ENCODE assay signal across 11 cellular contexts in genomic region chr9:71681104-71681707, GRCh38.
DNase-seq lines count a peak whose midpoint lies in the region; ATAC-seq and TF ChIP-seq lines count a peak whose summit lies in the region.
"Had no signal": no experiment of that assay in that cellular context is flagged by ENCODE, and none has a peak within 500 bp of the region (broad histone marks: within the 10 kb centered on the region; RNA-seq: fewer than 3 reads in every experiment).

No MANE protein-coding gene starts in this region.

- H3K4me3 ChIP-seq in AG04450 (ENCODE audit: low read depth, low read length) (no peak overlapping the region), ascending aorta (no peak overlapping the region), liver (ENCODE audit: low read depth in 1 of 3, low read length in 3 of 3) (no peak overlapping the region), tibial artery (no peak overlapping the region)
- H3K4me3 ChIP-seq: lung had no signal

- peaks cover 3 to 20% of the 10 kb centered on the region in 2 donors for H3K4me1 ChIP-seq in ascending aorta
- peaks cover 15 to 78% (median 52%) of the 10 kb centered on the region in 4 donors for H3K4me1 ChIP-seq in liver (ENCODE audit: control insufficient read depth in 4 of 4, insufficient read depth in 4 of 4, low read length in 3 of 4)
- peaks cover 0 to 27% (median 20%) of the 10 kb centered on the region in 4 donors for H3K4me1 ChIP-seq in tibial artery

- 65% methylated on average over 1 of the region's 1 CpG for WGBS in liver

- no peaks in the 10 kb centered on the region for H3K36me3 ChIP-seq in ascending aorta
- H3K36me3 ChIP-seq in liver (ENCODE audit: control insufficient read depth in 4 of 4, insufficient read depth in 3 of 4, low read depth in 1 of 4, low read length in 3 of 4): peaks cover 0 to 3% (median 0%) of the 10 kb centered on the region in 4 donors
- H3K36me3 ChIP-seq in tibial artery: peaks cover 0 to 7% (median 6%) of the 10 kb centered on the region in 3 donors

- H3K27me3 ChIP-seq in AG04450 (ENCODE audit: control insufficient read depth, insufficient read depth, low read length) (no peaks in the 10 kb centered on the region), ascending aorta (no peaks in the 10 kb centered on the region), liver (ENCODE audit: control insufficient read depth in 4 of 4, insufficient read depth in 4 of 4, low read length in 3 of 4) (no peaks in the 10 kb centered on the region), tibial artery (no peaks in the 10 kb centered on the region)

- TF ChIP-seq RAD21 in liver (IDR thresholded peaks at IDR 0.05): no peak

- POLR2A ChIA-PET in AG04450 (lab: Yijun Ruan, JAX): interaction anchor here (1.0 to 2.6 kb wide), 3 partner anchors 17 to 1262 kb away, joined by 3 to 7 read pairs (median 3); partner anchors contain the start of gene CEMIP2

- H3K9ac ChIP-seq in liver (ENCODE audit: low read depth in 1 of 2, low read length in 2 of 2): peak overlapping the region in 1 of 2 donors; percentile 12

- H3K27ac ChIP-seq in AG04450 (ENCODE audit: low read depth, low read length) (peak overlapping the region; percentile 68), ascending aorta (peak overlapping the region; percentile 35 to 52), liver (ENCODE audit: low read depth in 1 of 2, low read length in 2 of 2) (peak overlapping the region; percentile 59 to 60), tibial artery (no peak overlapping the region)

- intact Hi-C loops in ascending aorta (cut with DNase I): no loop called here
- intact Hi-C loops in tibial artery (cut with DNase I; ENCODE audit: low total_unique reads): no loop called here

- TF ChIP-seq CTCF in AG04450 (IDR thresholded peaks at IDR 0.05; ENCODE audit: low read depth, low read length) (no peak), ascending aorta (IDR thresholded peaks at IDR 0.05) (no peak), liver (IDR thresholded peaks at IDR 0.05; ENCODE audit: low read depth, low read length, missing input control) (no peak), tibial artery (IDR thresholded peaks at IDR 0.05) (no peak)

- no peaks in the 10 kb centered on the region for H3K9me3 ChIP-seq in AG04450 (ENCODE audit: control insufficient read depth, insufficient read depth, low read length)
- no peaks in the 10 kb centered on the region for H3K9me3 ChIP-seq in ascending aorta
- no peaks in the 10 kb centered on the region for H3K9me3 ChIP-seq in liver (ENCODE audit: control insufficient read depth in 4 of 4, low read length in 3 of 4)
- H3K9me3 ChIP-seq in tibial artery: no peaks in the 10 kb centered on the region

- DNase-seq in AG04450 (ENCODE audit: low read depth, low spot score) (no peak), ascending aorta (ENCODE audit: low spot score in 2 of 2) (no peak), A172 (ENCODE audit: low spot score) (no peak), SW 1271 (lab: John Stamatoyannopoulos, UW) (no peak), tibial artery (no peak)
- DNase-seq: activated CD4-positive, alpha-beta T cell treated with anti-CD3 and anti-CD28 coated beads for 4 hours; stimulated activated naive CD4-positive, alpha-beta T cell had no signal

- ATAC-seq in GM21576 (IDR thresholded peaks at IDR 0.05; ENCODE audit: unreplicated experiment) (peak; percentile 50), HG03342 (IDR thresholded peaks at IDR 0.05; ENCODE audit: unreplicated experiment) (no peak)

- CTCF ChIA-PET in AG04450 (lab: Charles Lee): interaction anchor here (0.8 to 3.5 kb wide), 5 partner anchors 36 to 357 kb away, joined by 3 to 20 read pairs (median 13); no protein-coding TSS in a partner anchor

TF ChIP-seq in liver, 16 proteins besides CTCF, POLR2A, EP300 and RAD21:
- TF ChIP-seq YY1 (IDR thresholded peaks at IDR 0.05): no peak
- TF ChIP-seq TAF1 (conservative IDR thresholded peaks at IDR 0.05): no peak

Comparison
In these comparisons a context has a peak if more than half of its experiments do, and no peak if none do; other contexts are left out.
1. H3K27ac ChIP-seq: peak in AG04450 (single experiment), ascending aorta (2 of 2) and liver (2 of 2); none in tibial artery (0 of 2).